ENCODE assay signal across 18 cellular contexts in genomic region chr7:115110523-115110922, GRCh38.
DNase-seq lines count a peak whose midpoint lies in the region; ATAC-seq, FAIRE-seq and TF ChIP-seq lines count a peak whose summit lies in the region.
"Had no signal": no experiment of that assay in that cellular context is flagged by ENCODE, and none has a peak within 500 bp of the region (broad histone marks: within the 10 kb centered on the region; RNA-seq: fewer than 3 reads in every experiment).

No MANE protein-coding gene starts in this region.

- H3K4me1 ChIP-seq in H1 (replicated peaks in 1 of 4; ENCODE audit: control insufficient read depth in 3 of 4, insufficient read depth in 4 of 4, low read length in 3 of 4): no peaks in the 10 kb centered on the region
- H3K4me1 ChIP-seq in right lobe of liver: peaks cover 0 to 53% (median 14%) of the 10 kb centered on the region in 4 donors
- H3K4me1 ChIP-seq in parathyroid adenoma: no peaks in the 10 kb centered on the region
- H3K4me1 ChIP-seq: BE2C, Caco-2 had no signal

- CTCF ChIA-PET in H1 (lab: Charles Lee; ENCODE audit: partially characterized antibody): no interaction called here

- no peaks in the 10 kb centered on the region for H3K79me1 ChIP-seq in H1 (ENCODE audit: low read depth, low read length)

- H3K9me3 ChIP-seq in H1 (ENCODE audit: insufficient read depth in 2 of 2, low read depth in 1 of 2, low read length in 1 of 2) (no peaks in the 10 kb centered on the region), right lobe of liver (no peaks in the 10 kb centered on the region), parathyroid adenoma (ENCODE audit: control insufficient read depth, low read length) (no peaks in the 10 kb centered on the region)
- H3K9me3 ChIP-seq: BE2C, Caco-2 had no signal

- H4K91ac ChIP-seq in H1 (replicated peaks; ENCODE audit: insufficient read length, low read length): no peak overlapping the region

- no peak for FAIRE-seq in H1 (lab: Jason Lieb, UNC)
- FAIRE-seq: D721Med, GM12892, GM18507, K562 had no signal

- no peak overlapping the region for H2BK12ac ChIP-seq in H1 (ENCODE audit: low read depth, low read length)

- ATAC-seq in right lobe of liver (peak; percentile 86 to 96 (median 92)), SK-N-SH treated with all-trans-retinoic acid at 6 μM for 48 hours (no peak), HG03460 (IDR thresholded peaks at IDR 0.05; ENCODE audit: unreplicated experiment) (no peak)
- ATAC-seq: K562 had no signal

- no peaks in the 10 kb centered on the region for H3K79me2 ChIP-seq in H1 (ENCODE audit: control insufficient read depth in 1 of 2, insufficient read depth in 2 of 2, low read length in 2 of 2)
- no peaks in the 10 kb centered on the region for H3K79me2 ChIP-seq in parathyroid adenoma

- H3K36me3 ChIP-seq in H1 (ENCODE audit: control insufficient read depth in 2 of 4, insufficient read depth in 4 of 4, low read length in 3 of 4) (no peaks in the 10 kb centered on the region), right lobe of liver (no peaks in the 10 kb centered on the region), parathyroid adenoma (ENCODE audit: control insufficient read depth, insufficient read depth, low read length) (no peaks in the 10 kb centered on the region)
- H3K36me3 ChIP-seq: BE2C had no signal

- no peak overlapping the region for H2AK5ac ChIP-seq in H1 (ENCODE audit: low read depth, low read length)

- POLR2A ChIA-PET in H1 (lab: Charles Lee; ENCODE audit: partially characterized antibody): no interaction called here

- H4K20me1 ChIP-seq in H1 (replicated peaks in 1 of 2; ENCODE audit: control insufficient read depth in 1 of 2, insufficient read depth in 2 of 2, low read length in 2 of 2): no peaks in the 10 kb centered on the region

- no peak overlapping the region for H2BK15ac ChIP-seq in H1 (ENCODE audit: low read length)

- no peak overlapping the region for H3K14ac ChIP-seq in H1 (ENCODE audit: insufficient read length)

- H3K23me2 ChIP-seq in H1 (ENCODE audit: low read depth, low read length): no peaks in the 10 kb centered on the region

- H3K27ac ChIP-seq in H1 (ENCODE audit: low read depth, low read length): no peak overlapping the region
- H3K27ac ChIP-seq in right lobe of liver: peak overlapping the region; percentile 35 to 90 (median 79)
- no peak overlapping the region for H3K27ac ChIP-seq in parathyroid adenoma

- no peak overlapping the region for H3K23ac ChIP-seq in H1 (ENCODE audit: insufficient read length)

- H2AFZ ChIP-seq in H1 (ENCODE audit: low read length) (peak overlapping the region; percentile 72; the same call in 1 of the 2 replicates), parathyroid adenoma (peak overlapping the region; percentile 17)

- no peak for TF ChIP-seq CTCF in H1 (IDR thresholded peaks at IDR 0.05; ENCODE audit: control extremely low read depth in 1 of 3, insufficient read depth in 1 of 3, low read depth in 1 of 3, low read length in 3 of 3)
- TF ChIP-seq CTCF in right lobe of liver (IDR thresholded peaks at IDR 0.05): no peak
- no peak for TF ChIP-seq CTCF in parathyroid adenoma (IDR thresholded peaks at IDR 0.05)

- no peak overlapping the region for H2BK120ac ChIP-seq in H1 (replicated peaks; ENCODE audit: low read depth, low read length)

- H3K56ac ChIP-seq in H1 (replicated peaks; ENCODE audit: insufficient read length, low read depth, low read length): no peak overlapping the region

- H4K8ac ChIP-seq in H1 (ENCODE audit: extremely low read depth, insufficient read depth, low read length): no peak overlapping the region; the same call in 1 of the 2 replicates

- TF ChIP-seq EP300 in H1 (IDR thresholded peaks at IDR 0.05; ENCODE audit: borderline replicate concordance in 1 of 2, low read depth in 2 of 2, low read length in 2 of 2): no peak

- no peak overlapping the region for H3K18ac ChIP-seq in H1 (ENCODE audit: extremely low read depth, low read length)

- no peak for DNase-seq in H1 (ENCODE audit: low read depth in 1 of 2, low spot score in 2 of 2)
- peak; percentile 24 to 79 (median 72) for DNase-seq in right lobe of liver
- no peak for DNase-seq in DMS53 treated with DMSO at 0.1 percent for 48 hours (lab: John Stamatoyannopoulos, UW; ENCODE audit: unreplicated experiment)
- DNase-seq: BE2C; C1 segment of cervical spinal cord; Caco-2; CD4-positive, alpha-beta T cell; DMS79; GDM1; GOT3; H9 had no signal

- no peak overlapping the region for H3K4me3 ChIP-seq in H1 (ENCODE audit: extremely low read depth in 1 of 4, insufficient read depth in 2 of 4, low read depth in 3 of 4, low read length in 4 of 4)
- no peak overlapping the region for H3K4me3 ChIP-seq in right lobe of liver
- no peak overlapping the region for H3K4me3 ChIP-seq in parathyroid adenoma (ENCODE audit: low read depth, low read length)
- H3K4me3 ChIP-seq: K562 had no signal

- no peak overlapping the region for H2BK20ac ChIP-seq in H1 (ENCODE audit: low read length)

- H3K4me2 ChIP-seq in H1 (ENCODE audit: insufficient read depth in 1 of 2, low read depth in 2 of 2, low read length in 2 of 2) (no peak overlapping the region), parathyroid adenoma (ENCODE audit: low read length) (no peak overlapping the region)

- intact Hi-C loops in right lobe of liver (cut with DNase I): no loop called here

- TF ChIP-seq POLR2A in H1 (IDR thresholded peaks at IDR 0.05; ENCODE audit: control extremely low read depth in 1 of 2, low read depth in 2 of 2, low read length in 2 of 2) (no peak), right lobe of liver (IDR thresholded peaks at IDR 0.05) (no peak)

- TF ChIP-seq RAD21 in H1 (IDR thresholded peaks at IDR 0.05 in 1 of 2, conservative IDR thresholded peaks at IDR 0.05 in 1 of 2; ENCODE audit: low read depth in 2 of 2, low read length in 2 of 2): no peak

- H4K5ac ChIP-seq in H1 (ENCODE audit: insufficient read length, low read depth, low read length): no peak overlapping the region

- H3K4ac ChIP-seq in H1 (replicated peaks; ENCODE audit: insufficient read length, low read depth, low read length): no peak overlapping the region

- no peaks in the 10 kb centered on the region for H3K27me3 ChIP-seq in H1 (replicated peaks in 1 of 4; ENCODE audit: control insufficient read depth in 3 of 4, extremely low read depth in 1 of 4, insufficient read depth in 3 of 4, low read length in 3 of 4)
- no peaks in the 10 kb centered on the region for H3K27me3 ChIP-seq in right lobe of liver
- H3K27me3 ChIP-seq in parathyroid adenoma (ENCODE audit: control insufficient read depth, insufficient read depth, low read length): no peaks in the 10 kb centered on the region
- H3K27me3 ChIP-seq: BE2C had no signal

- no peak overlapping the region for H2BK5ac ChIP-seq in H1 (ENCODE audit: low read depth, low read length)

- H3K9ac ChIP-seq in H1 (replicated peaks in 1 of 4; ENCODE audit: extremely low read depth in 1 of 4, low read depth in 3 of 4, low read length in 3 of 4) (no peak overlapping the region), parathyroid adenoma (no peak overlapping the region)

- 100% methylated on average over 1 of the region's 1 CpG; no CpG with 5 or more reads in 1 of the 2 experiments for WGBS in H1 (ENCODE audit: extremely low coverage in 1 of 2, insufficient coverage in 1 of 2, insufficient read length in 1 of 2, insufficient replicate concordance in 2 of 2, low coverage in 1 of 2, low lambda C conversion rate in 2 of 2, missing lambda C conversion rate in 1 of 2), 2 experiments
- 11% methylated on average over 1 of the region's 1 CpG for WGBS in right lobe of liver (ENCODE audit: insufficient coverage, low coverage, low lambda C conversion rate, missing lambda C conversion rate)

TF ChIP-seq in H1, 55 proteins besides CTCF, POLR2A, EP300 and RAD21 (continues in another document):
- TF ChIP-seq CBX8 (IDR thresholded peaks at IDR 0.05; ENCODE audit: borderline replicate concordance, low read depth, low read length): no peak
- TF ChIP-seq NRF1 (IDR thresholded peaks at IDR 0.05; ENCODE audit: low read depth, low read length): no peak

TF ChIP-seq in SK-N-SH treated with all-trans-retinoic acid at 6 μM for 48 hours, 23 proteins besides CTCF, POLR2A, EP300 and RAD21:
- no peak for TF ChIP-seq ZFP3 (CRISPR knock-in tag; IDR thresholded peaks at IDR 0.05)
- TF ChIP-seq TCF4 (CRISPR knock-in tag; IDR thresholded peaks at IDR 0.05; ENCODE audit: borderline replicate concordance): no peak
TF ChIP-seq in SK-N-SH treated with all-trans-retinoic acid at 6 μM for 48 hours: peak in this region for 0.

Comparison
In these comparisons a context has a peak if more than half of its experiments do, and no peak if none do; other contexts are left out.
1. DNase-seq: peak in right lobe of liver (3 of 3); none in H1 (0 of 2) and DMS53 treated with DMSO at 0.1 percent for 48 hours (single experiment).
2. H3K27ac ChIP-seq: peak in right lobe of liver (3 of 3); none in H1 (single experiment) and parathyroid adenoma (single experiment).
3. ATAC-seq: peak in right lobe of liver (4 of 4); none in SK-N-SH treated with all-trans-retinoic acid at 6 μM for 48 hours (single experiment) and HG03460 (single experiment).